28 cellular contexts compared by ENCODE assay signal in the genomic region with DNA sequence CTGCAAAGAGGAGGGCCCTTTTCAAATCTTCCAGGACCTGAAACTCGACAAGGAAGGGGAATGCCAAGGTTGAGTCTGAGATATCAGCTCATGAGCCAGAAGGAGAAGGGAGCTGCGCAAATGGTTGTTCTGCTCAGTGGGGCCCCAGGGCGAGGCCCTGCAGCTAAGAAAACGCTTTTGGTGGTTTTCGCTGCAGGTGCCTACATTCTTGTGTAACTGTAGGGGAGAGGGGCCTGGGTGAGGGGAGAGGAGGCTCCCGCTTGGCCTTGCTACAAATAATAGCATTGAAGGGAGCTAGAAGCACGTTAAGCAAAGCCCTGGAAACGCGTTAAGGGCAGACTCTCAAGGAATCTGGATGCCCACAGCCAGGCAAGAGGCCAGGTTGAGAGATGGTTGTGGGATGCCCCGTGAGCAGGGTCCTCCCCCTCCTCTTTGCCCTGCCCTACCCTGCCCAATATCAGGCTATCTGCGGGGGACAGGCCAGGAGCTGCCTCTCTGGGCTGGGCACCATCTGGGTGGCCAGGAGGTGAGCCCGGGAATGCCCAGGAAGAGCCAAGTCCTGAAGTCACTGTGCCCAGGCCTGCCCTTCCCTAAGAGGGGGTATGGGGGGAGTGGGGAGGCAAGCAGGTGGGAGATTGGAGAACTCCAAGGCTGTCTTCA. TPM values are rescaled to one million over a fixed set of nuclear protein-coding genes. Genes with fewer than 3 reads are reported as not detected.
"Had no signal": no experiment of that assay in that cellular context is flagged by ENCODE, and none has a peak within 500 bp of the region (broad histone marks: within the 10 kb centered on the region; RNA-seq: fewer than 3 reads in every experiment).

No MANE protein-coding gene starts in this region.

- H3K27me3 ChIP-seq: hepatocyte, left lung, testis had no signal

- ATAC-seq: activated CD4-positive, CD25-positive, alpha-beta regulatory T cell treated with anti-CD3 and anti-CD28 coated beads, Interleukin-2, amount 50 U/mL, for 24 hours; activated T-cell treated with anti-CD3 and anti-CD28 coated beads, Interleukin-2, amount 50 U/mL, for 72 hours; left lung; naive thymus-derived CD4-positive, alpha-beta T cell; sciatic nerve; stimulated activated naive B cell treated with anti-CD40 and anti-IgM and Interleukin-4, amounts not matched to agents 10 μg/mL and 1 μg/mL and 100 μg/mL, for 72 hours; T-cell had no signal

- H3K36me3 ChIP-seq: left lung had no signal

- H3K4me3 ChIP-seq: hepatocyte, left lung, smooth muscle cell, testis had no signal

- DNase-seq: activated CD4-positive, alpha-beta memory T cell treated with anti-CD3 and anti-CD28 coated beads, Interleukin-2, amount 10 ng/mL, durations not matched to agents 7 days and 5 days; activated CD4-positive, alpha-beta T cell treated with anti-CD3 and anti-CD28 coated beads, Interleukin-2, amount 10 ng/mL, durations not matched to agents 24 days and 14 days; activated effector memory CD4-positive, alpha-beta T cell treated with anti-CD3 and anti-CD28 coated beads, Interleukin-2, amount 50 U/mL, for 16 hours; activated naive CD4-positive, alpha-beta T cell treated with anti-CD3 and anti-CD28 coated beads, Interleukin-2, amount 10 ng/mL, durations not matched to agents 7 days and 5 days; activated T-cell treated with anti-CD3 and anti-CD28 coated beads, Interleukin-2, amount 50 U/mL, for 72 hours; amygdala; effector CD4-positive, alpha-beta T cell; glutamatergic neuron; immature natural killer cell; left lung; naive thymus-derived CD4-positive, alpha-beta T cell; stimulated activated CD4-positive, alpha-beta T cell treated with anti-CD3 and anti-CD28 coated beads, Interleukin-2, amount 100 ng/mL, for 48 hours; stimulated activated CD8-positive, alpha-beta memory T cell treated with anti-CD3 and anti-CD28 coated beads, Interleukin-4, amount 100 ng/mL, for 48 hours; stimulated activated naive B cell treated with anti-CD40 and anti-IgM and Interleukin-4, amounts not matched to agents 10 μg/mL and 1 μg/mL and 100 μg/mL, for 72 hours; T-cell; testis; trophoblast cell had no signal

- H3K9me3 ChIP-seq: left lung, testis had no signal

- H3K27ac ChIP-seq: hepatocyte, left lung, parathyroid adenoma, testis, VCaP had no signal

- H3K4me1 ChIP-seq: left lung, parathyroid adenoma, testis had no signal

RNA-seq across cellular contexts. Expression of gene GPR142, which starts 21.9 kb away (rescaled TPM):
- total RNA-seq: activated CD4-positive, alpha-beta T cell treated with anti-CD3 and anti-CD28 coated beads, Interleukin-2, amount 10 ng/mL, durations not matched to agents 24 days and 14 days; activated T-cell treated with anti-CD3 and anti-CD28 coated beads, Interleukin-2, amount 50 U/mL, for 72 hours; epithelial cell of proximal tubule; fibroblast of villous mesenchyme; hepatocyte; kidney epithelial cell; left lung; lung microvascular endothelial cell; naive thymus-derived CD4-positive, alpha-beta T cell; renal cortical epithelial cell; smooth muscle cell; T-cell had no signal

RNA-seq across cellular contexts. Expression of gene BTBD17, which starts 27.6 kb away (rescaled TPM):
- total RNA-seq: activated CD4-positive, alpha-beta T cell treated with anti-CD3 and anti-CD28 coated beads, Interleukin-2, amount 10 ng/mL, durations not matched to agents 24 days and 14 days; activated T-cell treated with anti-CD3 and anti-CD28 coated beads, Interleukin-2, amount 50 U/mL, for 72 hours; epithelial cell of proximal tubule; fibroblast of villous mesenchyme; kidney epithelial cell; left lung; lung microvascular endothelial cell; naive thymus-derived CD4-positive, alpha-beta T cell; renal cortical epithelial cell; sciatic nerve; smooth muscle cell had no signal
